In the genomic region with DNA sequence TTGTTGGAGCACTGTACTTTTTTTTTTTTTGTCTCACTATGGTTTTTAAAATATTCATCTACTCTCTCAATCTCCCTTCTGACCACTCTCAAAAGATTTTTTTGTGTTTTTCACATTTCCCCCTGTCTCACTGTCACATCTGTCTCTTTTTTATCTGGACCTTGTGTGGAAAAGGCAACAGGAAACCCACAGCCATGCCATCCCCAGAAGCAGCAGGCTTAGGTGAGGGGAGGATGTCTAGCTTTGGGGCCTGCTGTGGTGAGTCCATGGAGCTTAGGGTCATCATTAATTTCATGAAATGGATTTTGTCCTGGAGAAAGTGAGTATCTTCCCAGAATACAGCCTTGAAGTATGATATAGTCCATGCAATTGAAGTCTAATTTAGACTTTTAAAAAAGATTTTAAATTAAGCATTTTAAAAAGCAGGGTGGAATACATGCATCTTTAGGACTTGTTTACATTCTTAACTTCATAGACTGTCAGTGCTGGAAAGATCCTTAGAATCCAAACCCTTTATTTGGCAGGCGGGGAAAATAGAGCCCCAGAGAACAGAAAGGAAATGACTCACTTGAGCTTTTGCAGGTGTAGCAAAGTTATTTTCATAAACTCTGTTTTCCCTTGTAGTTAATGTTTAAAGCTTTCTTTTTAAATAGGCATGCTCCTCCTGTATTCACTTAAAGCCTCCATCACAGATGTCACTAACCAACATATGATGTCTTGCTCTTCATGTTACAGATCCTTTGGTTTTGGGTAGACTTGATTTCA, we compare ENCODE assay signal across 10 cellular contexts. TPM values are rescaled to one million over a fixed set of nuclear protein-coding genes. Genes with fewer than 3 reads are reported as not detected.
DNase-seq lines count a peak whose midpoint lies in the region; ATAC-seq and TF ChIP-seq lines count a peak whose summit lies in the region.
"Had no signal": no experiment of that assay in that cellular context is flagged by ENCODE, and none has a peak within 500 bp of the region (broad histone marks: within the 10 kb centered on the region; RNA-seq: fewer than 3 reads in every experiment).

No MANE protein-coding gene starts in this region.

- no peak overlapping the region for H3K4me3 ChIP-seq in CD4-positive, CD25-positive, alpha-beta regulatory T cell (ENCODE audit: low read depth, low read length)
- no peak overlapping the region for H3K4me3 ChIP-seq in body of pancreas

- ATAC-seq in CD4-positive, CD25-positive, alpha-beta regulatory T cell (ENCODE audit: low read depth in 2 of 2): no peak
- ATAC-seq in GM21423 (IDR thresholded peaks at IDR 0.05; ENCODE audit: unreplicated experiment) (peak; percentile 19), body of pancreas (no peak)
- no peak for ATAC-seq in naive thymus-derived CD8-positive, alpha-beta T cell

- POLR2A ChIA-PET in naive thymus-derived CD8-positive, alpha-beta T cell (lab: Charles Lee): interaction anchor here (1.4 kb wide), 1 partner anchor 70 kb away, joined by 6 read pairs; no protein-coding TSS in a partner anchor

- H3K36me3 ChIP-seq in CD4-positive, CD25-positive, alpha-beta regulatory T cell (ENCODE audit: control insufficient read depth, insufficient read depth, low read length): no peaks in the 10 kb centered on the region
- no peaks in the 10 kb centered on the region for H3K36me3 ChIP-seq in body of pancreas (replicated peaks in 1 of 2; ENCODE audit: insufficient read depth in 1 of 2, low read depth in 2 of 2)

- H3K9me3 Mint-ChIP-seq in CD4-positive, CD25-positive, alpha-beta regulatory T cell: no peaks in the 10 kb centered on the region
- H3K9me3 Mint-ChIP-seq in naive thymus-derived CD8-positive, alpha-beta T cell: no peaks in the 10 kb centered on the region
- H3K9me3 Mint-ChIP-seq: IgD-negative memory B cell had no signal

- H3K4me3 Mint-ChIP-seq in CD4-positive, CD25-positive, alpha-beta regulatory T cell: no peak overlapping the region
- H3K4me3 Mint-ChIP-seq in naive thymus-derived CD8-positive, alpha-beta T cell: peak overlapping the region in 3 of 10 donors; percentile 1 to 20 (median 18)

- no peaks in the 10 kb centered on the region for H3K9me3 ChIP-seq in CD4-positive, CD25-positive, alpha-beta regulatory T cell (ENCODE audit: control insufficient read depth in 2 of 2, low read length in 2 of 2)
- no peaks in the 10 kb centered on the region for H3K9me3 ChIP-seq in body of pancreas

- TF ChIP-seq CTCF in body of pancreas (IDR thresholded peaks at IDR 0.05): no peak

- H3K27ac Mint-ChIP-seq in CD4-positive, CD25-positive, alpha-beta regulatory T cell: peak overlapping the region in 2 of 3 donors; percentile 7 to 9
- H3K27ac Mint-ChIP-seq in naive thymus-derived CD8-positive, alpha-beta T cell: peak overlapping the region in 7 of 10 donors; percentile 41 to 91 (median 57)
- H3K27ac Mint-ChIP-seq: IgD-negative memory B cell had no signal

- no peaks in the 10 kb centered on the region for H3K4me1 ChIP-seq in CD4-positive, CD25-positive, alpha-beta regulatory T cell (ENCODE audit: control insufficient read depth, insufficient read depth, low read length, poor library complexity, severe bottlenecking)
- peaks cover 16% of the 10 kb centered on the region for H3K4me1 ChIP-seq in body of pancreas

- peaks cover 0 to 13% (median 5%) of the 10 kb centered on the region in 4 donors for H3K4me1 Mint-ChIP-seq in CD4-positive, CD25-positive, alpha-beta regulatory T cell
- peaks cover 0 to 22% (median 7%) of the 10 kb centered on the region in 4 donors for H3K4me1 Mint-ChIP-seq in naive thymus-derived CD8-positive, alpha-beta T cell

- H3K27ac ChIP-seq in CD4-positive, CD25-positive, alpha-beta regulatory T cell (ENCODE audit: insufficient read depth, low read length, poor library complexity, severe bottlenecking): no peak overlapping the region
- peak overlapping the region in 3 of 4 donors; percentile 29 to 45 (median 35) for H3K27ac ChIP-seq in body of pancreas

- intact Hi-C loops in body of pancreas (cut with DNase I): no loop called here
- intact Hi-C loops in posterior vena cava (cut with DNase I): no loop called here

- no peaks in the 10 kb centered on the region for H3K27me3 ChIP-seq in CD4-positive, CD25-positive, alpha-beta regulatory T cell (ENCODE audit: control insufficient read depth, insufficient read depth, low read length)
- no peaks in the 10 kb centered on the region for H3K27me3 ChIP-seq in body of pancreas

- TF ChIP-seq POLR2A in body of pancreas (IDR thresholded peaks at IDR 0.05): no peak

- no peaks in the 10 kb centered on the region for H3K36me3 Mint-ChIP-seq in CD4-positive, CD25-positive, alpha-beta regulatory T cell
- no peaks in the 10 kb centered on the region for H3K36me3 Mint-ChIP-seq in naive thymus-derived CD8-positive, alpha-beta T cell

- DNase-seq in CD4-positive, CD25-positive, alpha-beta regulatory T cell: peak in 1 of 3 donors; percentile 24
- DNase-seq in body of pancreas (no peak), RPMI8226 (no peak), posterior vena cava (ENCODE audit: low spot score) (no peak), middle frontal gyrus (ENCODE audit: extremely low spot score, low spot score) (no peak), DMS 273 (lab: John Stamatoyannopoulos, UW; ENCODE audit: unreplicated experiment) (no peak)
- no peak for DNase-seq in naive thymus-derived CD8-positive, alpha-beta T cell
- DNase-seq: posterior cingulate gyrus had no signal

- WGBS in body of pancreas, 2 donors: 56 to 70% methylated on average over 1 of the region's 1 CpG

- H3K27me3 Mint-ChIP-seq in CD4-positive, CD25-positive, alpha-beta regulatory T cell: no peaks in the 10 kb centered on the region
- H3K27me3 Mint-ChIP-seq in naive thymus-derived CD8-positive, alpha-beta T cell: no peaks in the 10 kb centered on the region
- H3K27me3 Mint-ChIP-seq: IgD-negative memory B cell had no signal

RNA-seq across cellular contexts. Expression of a gene that starts 25.1 kb away (rescaled TPM):
- total RNA-seq in CD4-positive, CD25-positive, alpha-beta regulatory T cell: 0.49 TPM
- 1 to 10 TPM in 1 of 4 donors, under 1 TPM in 3; 0.17 to 1.0 (median 0.53) TPM for polyA plus RNA-seq in CD4-positive, CD25-positive, alpha-beta regulatory T cell
- total RNA-seq in body of pancreas (1 to 10 TPM; 7.5 to 8.6 TPM), posterior vena cava (10 to 100 TPM; 13.9 to 18.4 TPM)
- total RNA-seq in naive thymus-derived CD8-positive, alpha-beta T cell: 1 to 10 TPM in 1 of 2 experiments, under 1 TPM in 1; 0.94 to 1.5 TPM
- polyA plus RNA-seq in naive thymus-derived CD8-positive, alpha-beta T cell: under 1 TPM; 0.44 to 0.84 (median 0.81) TPM

RNA-seq across cellular contexts. Expression of a gene that starts 44.4 kb away (rescaled TPM):
- total RNA-seq in CD4-positive, CD25-positive, alpha-beta regulatory T cell: not detected
- polyA plus RNA-seq in CD4-positive, CD25-positive, alpha-beta regulatory T cell: under 1 TPM in 2 of 4 donors, not detected in 2; 0.14 to 0.16 TPM
- total RNA-seq in body of pancreas: 10 to 100 TPM; 30.4 to 48.1 TPM
- total RNA-seq in naive thymus-derived CD8-positive, alpha-beta T cell: under 1 TPM; 0.52 to 0.77 TPM
- not detected for polyA plus RNA-seq in naive thymus-derived CD8-positive, alpha-beta T cell
- total RNA-seq in posterior vena cava: 100 to 1,000 TPM in 1 of 2 donors, 10 to 100 TPM in 1; 83.8 to 150 TPM
- polyA plus RNA-seq: IgD-negative memory B cell had no signal

Comparison
In these comparisons a context has a peak if more than half of its experiments do, and no peak if none do; other contexts are left out.
1. RNA of a gene that starts 44.4 kb away (total RNA-seq): 83.8 to 150 TPM in posterior vena cava and 30.4 to 48.1 TPM in body of pancreas; 0.52 to 0.77 TPM in naive thymus-derived CD8-positive, alpha-beta T cell and not detected in CD4-positive, CD25-positive, alpha-beta regulatory T cell (single experiment); every median in the first group is over 10 times any median in the second.